Comparison of ENCODE assay signal across 11 cellular contexts in genomic region chr20:57481281-57481711, GRCh38. TPM values are rescaled to one million over a fixed set of nuclear protein-coding genes. Genes with fewer than 3 reads are reported as not detected.
A peak's percentile ranks its signal among the peaks of the same experiment; 100 is the strongest.
DNase-seq lines count a peak whose midpoint lies in the region; ATAC-seq lines count a peak whose summit lies in the region.
"Had no signal": no experiment of that assay in that cellular context is flagged by ENCODE, and none has a peak within 500 bp of the region (broad histone marks: within the 10 kb centered on the region; RNA-seq: fewer than 3 reads in every experiment).

No MANE protein-coding gene starts in this region.

- H3K23ac ChIP-seq in trophoblast cell (ENCODE audit: low read length) = no peak overlapping the region

- H4K8ac ChIP-seq in trophoblast cell (ENCODE audit: low read depth, low read length) = no peak overlapping the region

- no peak for ATAC-seq in activated CD4-positive, CD25-positive, alpha-beta regulatory T cell treated with anti-CD3 and anti-CD28 coated beads, Interleukin-2, amount 50 U/mL, for 24 hours
- peak; percentile 31 for ATAC-seq in HG02943 (IDR thresholded peaks at IDR 0.05; ENCODE audit: low read depth, unreplicated experiment)
- ATAC-seq in T-cell (replicated peaks in 1 of 4) = peak; percentile 28 to 60 (median 40)
- ATAC-seq in stimulated activated naive CD8-positive, alpha-beta T cell treated with anti-CD3 and anti-CD28 coated beads, Interleukin-15, Interleukin-2, amounts not matched to agents 100 U/mL and 50 U/mL, for 24 hours = peak; percentile 25
- ATAC-seq: pancreas had no signal

- peak overlapping the region in 1 of 2 donors; percentile 80 for H3K27ac Mint-ChIP-seq in T-cell
- H3K27ac Mint-ChIP-seq: activated naive CD4-positive, alpha-beta T cell treated with anti-CD3 and anti-CD28 coated beads, Interleukin-2, amount 50 U/mL, for 72 hours had no signal

- H3K9me3 Mint-ChIP-seq in T-cell = no peaks in the 10 kb centered on the region
- H3K9me3 Mint-ChIP-seq: activated naive CD4-positive, alpha-beta T cell treated with anti-CD3 and anti-CD28 coated beads, Interleukin-2, amount 50 U/mL, for 72 hours; H9 had no signal

- no peak overlapping the region for H3K18ac ChIP-seq in trophoblast cell (ENCODE audit: low read length)

- H3K36me3 Mint-ChIP-seq in T-cell = no peaks in the 10 kb centered on the region
- H3K36me3 Mint-ChIP-seq: activated naive CD4-positive, alpha-beta T cell treated with anti-CD3 and anti-CD28 coated beads, Interleukin-2, amount 50 U/mL, for 72 hours had no signal

- H3K27me3 Mint-ChIP-seq in T-cell = peaks cover 0 to 7% of the 10 kb centered on the region in 2 donors

- H4K91ac ChIP-seq in trophoblast cell (ENCODE audit: low read depth, low read length) = no peak overlapping the region

- no peak overlapping the region for H3K4me3 ChIP-seq in trophoblast cell (ENCODE audit: low read depth, low read length)
- H3K4me3 ChIP-seq: pancreas had no signal

- WGBS in trophoblast cell (ENCODE audit: extremely low coverage, insufficient coverage, insufficient read length) = no CpG with 5 or more reads among the region's 9 CpGs

- no peaks in the 10 kb centered on the region for H3K9me3 ChIP-seq in trophoblast cell (ENCODE audit: insufficient read depth, low read depth, low read length)
- H3K9me3 ChIP-seq: pancreas had no signal

- CTCF ChIA-PET in T-cell (lab: Charles Lee) = no interaction called here

- H3K14ac ChIP-seq in trophoblast cell (ENCODE audit: low read length) = no peak overlapping the region

- H2BK12ac ChIP-seq in trophoblast cell (ENCODE audit: low read length) = no peak overlapping the region

- POLR2A ChIA-PET in T-cell (lab: Charles Lee) = no interaction called here

- H3K9ac ChIP-seq in trophoblast cell (ENCODE audit: low read length) = no peak overlapping the region

- no peaks in the 10 kb centered on the region for H3K27me3 ChIP-seq in trophoblast cell (ENCODE audit: insufficient read depth, low read length)
- H3K27me3 ChIP-seq: pancreas had no signal

- H3K4me1 ChIP-seq in trophoblast cell (ENCODE audit: control insufficient read depth in 1 of 2, insufficient read depth in 2 of 2, low read length in 2 of 2) = no peaks in the 10 kb centered on the region
- H3K4me1 ChIP-seq: pancreas had no signal

- no peak overlapping the region for H4K12ac ChIP-seq in trophoblast cell (ENCODE audit: low read depth, low read length)

- no peak overlapping the region for H2AK5ac ChIP-seq in trophoblast cell (ENCODE audit: low read length)

- H3K4ac ChIP-seq in trophoblast cell (ENCODE audit: low read depth, low read length) = no peak overlapping the region

- peak overlapping the region in 2 of 3 donors; percentile 31 to 66 for H3K4me3 Mint-ChIP-seq in T-cell

- no peak overlapping the region for H3K27ac ChIP-seq in trophoblast cell (ENCODE audit: low read depth, low read length)
- H3K27ac ChIP-seq: pancreas had no signal

- H2BK5ac ChIP-seq in trophoblast cell (ENCODE audit: low read depth, low read length, poor library complexity) = no peak overlapping the region

- H3K4me1 Mint-ChIP-seq in T-cell = peaks cover 24 to 32% (median 25%) of the 10 kb centered on the region in 3 donors

- no peaks in the 10 kb centered on the region for H3K79me1 ChIP-seq in trophoblast cell (ENCODE audit: low read length)

- H2AFZ ChIP-seq in trophoblast cell (ENCODE audit: insufficient read depth, low read length, poor library complexity) = no peak overlapping the region

- DNase-seq in activated CD4-positive, CD25-positive, alpha-beta regulatory T cell treated with anti-CD3 and anti-CD28 coated beads, Interleukin-2, amount 50 U/mL, for 72 hours = peak; percentile 24
- DNase-seq in T-cell (no peak), trophoblast cell (no peak), islet precursor cell (no peak)
- DNase-seq in stimulated activated naive CD8-positive, alpha-beta T cell treated with anti-CD3 and anti-CD28 coated beads, Interleukin-15, Interleukin-2, amounts not matched to agents 100 U/mL and 50 U/mL, for 24 hours = no peak
- no peak for DNase-seq in NK-92 treated with Interleukin-12 subunit alpha and Interleukin-12 subunit beta, amount 100 ng/mL, for 24 hours (lab: John Stamatoyannopoulos, UW)
- DNase-seq: H9 had no signal

- H2BK120ac ChIP-seq in trophoblast cell (ENCODE audit: insufficient read depth, low read length, poor library complexity) = no peak overlapping the region

- H3K4me2 ChIP-seq in trophoblast cell (ENCODE audit: low read length) = no peak overlapping the region

- H3K36me3 ChIP-seq in trophoblast cell (ENCODE audit: control insufficient read depth in 1 of 2, insufficient read depth in 2 of 2, low read length in 2 of 2) = no peaks in the 10 kb centered on the region
- H3K36me3 ChIP-seq: pancreas had no signal

- H3K79me2 ChIP-seq in trophoblast cell (ENCODE audit: control insufficient read depth, insufficient read depth, low read length, poor library complexity) = no peaks in the 10 kb centered on the region

RNA-seq across cellular contexts. Expression of gene CTCFL, which starts 43.6 kb away (rescaled TPM):
- total RNA-seq in T-cell = under 1 TPM in 2 of 5 donors, not detected in 3; 0.15 to 0.25 TPM
- not detected in 2 replicates for polyA plus RNA-seq in trophoblast cell (2013)
- total RNA-seq: activated naive CD4-positive, alpha-beta T cell treated with anti-CD3 and anti-CD28 coated beads, Interleukin-2, amount 50 U/mL, for 72 hours had no signal
- polyA plus RNA-seq: pancreas had no signal

Comparison
In these comparisons a context has a peak if more than half of its experiments do, and no peak if none do; other contexts are left out.
1. ATAC-seq: peak in HG02943 (single experiment), T-cell (4 of 4) and stimulated activated naive CD8-positive, alpha-beta T cell treated with anti-CD3 and anti-CD28 coated beads, Interleukin-15, Interleukin-2, amounts not matched to agents 100 U/mL and 50 U/mL, for 24 hours (single experiment); none in activated CD4-positive, CD25-positive, alpha-beta regulatory T cell treated with anti-CD3 and anti-CD28 coated beads, Interleukin-2, amount 50 U/mL, for 24 hours (0 of 2).